In genomic region chr15:76229266-76229665, GRCh38 we compare ENCODE assay signal across 24 cellular contexts.
"Had no signal": no experiment of that assay in that cellular context is flagged by ENCODE, and none has a peak within 500 bp of the region (broad histone marks: within the 10 kb centered on the region; RNA-seq: fewer than 3 reads in every experiment).

No MANE protein-coding gene starts in this region.

- H3K4me2 ChIP-seq: smooth muscle cell had no signal

- ATAC-seq: activated CD4-positive, CD25-positive, alpha-beta regulatory T cell treated with anti-CD3 and anti-CD28 coated beads, Interleukin-2, amount 50 U/mL, for 24 hours; activated T-cell treated with anti-CD3 and anti-CD28 coated beads, Interleukin-2, amount 50 U/mL, for 72 hours; sciatic nerve; stimulated activated memory B cell treated with anti-CD40 and anti-IgM and Interleukin-4, amounts not matched to agents 10 μg/mL and 1 μg/mL and 100 μg/mL, for 72 hours had no signal

- H3K9me3 ChIP-seq: esophagus squamous epithelium, stomach, transverse colon had no signal

- H3K4me3 ChIP-seq: coronary artery, esophagus squamous epithelium, lung, smooth muscle cell, stomach, transverse colon had no signal

- H3K4me1 ChIP-seq: parathyroid adenoma, transverse colon had no signal

- H3K9ac ChIP-seq: parathyroid adenoma had no signal

- H3K79me2 ChIP-seq: parathyroid adenoma had no signal

- DNase-seq: activated CD4-positive, alpha-beta memory T cell treated with anti-CD3 and anti-CD28 coated beads, Interleukin-2, amount 10 ng/mL, durations not matched to agents 7 days and 5 days; activated CD4-positive, alpha-beta T cell treated with anti-CD3 and anti-CD28 coated beads, Interleukin-2, amount 10 ng/mL, durations not matched to agents 24 days and 14 days; activated effector memory CD4-positive, alpha-beta T cell treated with Interleukin-2 at 50 U/mL for 16 hours; activated naive CD4-positive, alpha-beta T cell treated with anti-CD3 and anti-CD28 coated beads for 36 hours; activated naive CD8-positive, alpha-beta T cell treated with anti-CD3 and anti-CD28 coated beads, Interleukin-2, amount 10 ng/mL, durations not matched to agents 7 days and 5 days; activated T-cell treated with anti-CD3 and anti-CD28 coated beads, Interleukin-2, amount 50 U/mL, for 72 hours; amniotic stem cell; cerebellar nuclear complex; endodermal cell; esophagus squamous epithelium; stimulated activated CD4-positive, alpha-beta T cell treated with anti-CD3 and anti-CD28 coated beads, Interleukin-15, amount 100 ng/mL, for 24 hours; stomach; transverse colon had no signal

- H3K27me3 ChIP-seq: esophagus squamous epithelium, stomach, transverse colon had no signal

- FAIRE-seq: bronchial epithelial cell, keratinocyte, urothelium cell line had no signal

- H3K27ac ChIP-seq: coronary artery, esophagus squamous epithelium, parathyroid adenoma, stomach, transverse colon, VCaP had no signal

- H2AFZ ChIP-seq: parathyroid adenoma had no signal
